24 cellular contexts compared by ENCODE assay signal in genomic region chr2:173410579-173410978, GRCh38.
"Had no signal": no experiment of that assay in that cellular context is flagged by ENCODE, and none has a peak within 500 bp of the region (broad histone marks: within the 10 kb centered on the region; RNA-seq: fewer than 3 reads in every experiment).

No MANE protein-coding gene starts in this region.

- H3K27ac ChIP-seq: breast epithelium, epithelial cell of prostate, thyroid gland, upper lobe of right lung had no signal

- ATAC-seq: activated T-cell treated with anti-CD3 and anti-CD28 coated beads, Interleukin-2, amount 50 U/mL, for 72 hours; left lobe of liver; natural killer cell; T-helper 17 cell; upper lobe of right lung had no signal

- H3K27me3 ChIP-seq: breast epithelium, thyroid gland had no signal

- H3K27ac Mint-ChIP-seq: activated CD4-positive, alpha-beta memory T cell treated with anti-CD3 and anti-CD28 coated beads for 36 hours; activated naive CD4-positive, alpha-beta T cell treated with anti-CD3 and anti-CD28 coated beads for 36 hours; activated naive CD8-positive, alpha-beta T cell treated with anti-CD3 and anti-CD28 coated beads, Interleukin-2, amount 10 ng/mL, durations not matched to agents 7 days and 5 days; activated T-cell treated with anti-CD3 and anti-CD28 coated beads, Interleukin-2, amount 50 U/mL, for 72 hours; endodermal cell; mesothelial cell of epicardium; natural killer cell; stimulated activated naive CD8-positive, alpha-beta T cell treated with anti-CD3 and anti-CD28 coated beads, Interleukin-15, Interleukin-2, amounts not matched to agents 100 ng/mL and 50 ng/mL, for 24 hours; T-helper 17 cell had no signal

- H3K4me1 Mint-ChIP-seq: activated naive CD8-positive, alpha-beta T cell treated with anti-CD3 and anti-CD28 coated beads, Interleukin-2, amount 10 ng/mL, durations not matched to agents 7 days and 5 days; natural killer cell had no signal

- H3K9me3 Mint-ChIP-seq: activated CD4-positive, alpha-beta memory T cell treated with anti-CD3 and anti-CD28 coated beads for 36 hours; activated naive CD4-positive, alpha-beta T cell treated with anti-CD3 and anti-CD28 coated beads for 36 hours; activated naive CD8-positive, alpha-beta T cell treated with anti-CD3 and anti-CD28 coated beads, Interleukin-2, amount 10 ng/mL, durations not matched to agents 7 days and 5 days; activated T-cell treated with anti-CD3 and anti-CD28 coated beads, Interleukin-2, amount 50 U/mL, for 72 hours; endodermal cell; mesothelial cell of epicardium; natural killer cell; stimulated activated naive CD8-positive, alpha-beta T cell treated with anti-CD3 and anti-CD28 coated beads, Interleukin-15, Interleukin-2, amounts not matched to agents 100 ng/mL and 50 ng/mL, for 24 hours had no signal

- H3K4me3 ChIP-seq: breast epithelium, thyroid gland, upper lobe of right lung had no signal

- H3K36me3 ChIP-seq: breast epithelium, thyroid gland, upper lobe of right lung had no signal

- H3K4me1 ChIP-seq: breast epithelium, thyroid gland, upper lobe of right lung had no signal

- H3K36me3 Mint-ChIP-seq: activated CD4-positive, alpha-beta memory T cell treated with anti-CD3 and anti-CD28 coated beads for 36 hours; activated naive CD8-positive, alpha-beta T cell treated with anti-CD3 and anti-CD28 coated beads, Interleukin-2, amount 10 ng/mL, durations not matched to agents 7 days and 5 days; mesothelial cell of epicardium; natural killer cell had no signal

- H3K9me3 ChIP-seq: breast epithelium, thyroid gland, upper lobe of right lung had no signal

- H3K4me3 Mint-ChIP-seq: activated CD4-positive, alpha-beta memory T cell treated with anti-CD3 and anti-CD28 coated beads for 36 hours; activated naive CD4-positive, alpha-beta T cell treated with anti-CD3 and anti-CD28 coated beads for 36 hours; activated naive CD8-positive, alpha-beta T cell treated with anti-CD3 and anti-CD28 coated beads, Interleukin-2, amount 10 ng/mL, durations not matched to agents 7 days and 5 days; activated T-cell treated with anti-CD3 and anti-CD28 coated beads, Interleukin-2, amount 50 U/mL, for 72 hours; endodermal cell; mesothelial cell of epicardium; natural killer cell; stimulated activated naive CD8-positive, alpha-beta T cell treated with anti-CD3 and anti-CD28 coated beads, Interleukin-15, Interleukin-2, amounts not matched to agents 100 ng/mL and 50 ng/mL, for 24 hours; T-helper 17 cell had no signal

- DNase-seq: activated CD4-positive, alpha-beta memory T cell treated with anti-CD3 and anti-CD28 coated beads for 36 hours; activated CD4-positive, alpha-beta T cell treated with anti-CD3 and anti-CD28 coated beads for 48 hours; activated CD4-positive, CD25-positive, alpha-beta regulatory T cell; activated effector memory CD4-positive, alpha-beta T cell treated with Interleukin-2 at 50 U/mL for 16 hours; activated naive CD4-positive, alpha-beta T cell treated with anti-CD3 and anti-CD28 coated beads for 36 hours; activated naive CD8-positive, alpha-beta T cell treated with anti-CD3 and anti-CD28 coated beads, Interleukin-2, amount 10 ng/mL, durations not matched to agents 7 days and 5 days; activated T-cell treated with anti-CD3 and anti-CD28 coated beads, Interleukin-2, amount 50 U/mL, for 72 hours; amniotic stem cell; cortex of kidney; endodermal cell; kidney; natural killer cell; retina; stimulated activated CD4-positive, alpha-beta T cell treated with anti-CD3 and anti-CD28 coated beads, Interleukin-12 subunit alpha, Interleukin-12 subunit beta, amount 100 ng/mL, for 4 hours; stimulated activated CD4-positive, alpha-beta T cell treated with anti-CD3 and anti-CD28 coated beads, Interleukin-4, amount 100 ng/mL, for 4 hours; substantia nigra; T-helper 17 cell; thyroid gland; upper lobe of right lung had no signal
